ENCODE assay signal across 8 cellular contexts in genomic region chr9:129458663-129459549, GRCh38.
DNase-seq lines count a peak whose midpoint lies in the region; ATAC-seq lines count a peak whose summit lies in the region.

No MANE protein-coding gene starts in this region.

- H3K27ac Mint-ChIP-seq in activated naive CD4-positive, alpha-beta T cell treated with anti-CD3 and anti-CD28 coated beads, Interleukin-2, amount 50 U/mL, for 72 hours, result peak overlapping the region in 1 of 2 donors; percentile 96

- in situ Hi-C loops in G401 (cut with HindIII; ENCODE audit: low sequenced_read_pairs), result no loop called here

- H3K36me3 Mint-ChIP-seq in activated naive CD4-positive, alpha-beta T cell treated with anti-CD3 and anti-CD28 coated beads, Interleukin-2, amount 50 U/mL, for 72 hours, result no peaks in the 10 kb centered on the region

- DNase-seq in G401 (ENCODE audit: low spot score), result peak; percentile 64
- DNase-seq in NCI-H2171 treated with DMSO at 0.1 percent for 48 hours (lab: John Stamatoyannopoulos, UW), result peak; percentile 99
- DNase-seq in activated naive CD4-positive, alpha-beta T cell treated with anti-CD3 and anti-CD28 coated beads, Interleukin-2, amount 50 U/mL, for 72 hours (ENCODE audit: low spot score in 2 of 2), result peak; percentile 23 to 67
- DNase-seq in stimulated activated CD8-positive, alpha-beta memory T cell treated with anti-CD3 and anti-CD28 coated beads, Interleukin-4, amount 100 ng/mL, for 48 hours, result peak; percentile 58

- peak in 1 of 2 donors; percentile 13 for ATAC-seq in activated naive CD4-positive, alpha-beta T cell treated with anti-CD3 and anti-CD28 coated beads, Interleukin-2, amount 50 U/mL, for 72 hours
- ATAC-seq in HG03439 (IDR thresholded peaks at IDR 0.05; ENCODE audit: unreplicated experiment) (no peak), GM21528 (IDR thresholded peaks at IDR 0.05; ENCODE audit: low FRiP score, unreplicated experiment) (no peak), GM21786 (IDR thresholded peaks at IDR 0.05; ENCODE audit: unreplicated experiment) (no peak)

- H3K27ac ChIP-seq in layer of hippocampus (ENCODE audit: low read depth, low read length), result peak overlapping the region; percentile 87

- no peaks in the 10 kb centered on the region for H3K27me3 ChIP-seq in layer of hippocampus (ENCODE audit: control insufficient read depth, insufficient read depth, low read length)

- peaks cover 0 to 12% of the 10 kb centered on the region in 2 donors for H3K9me3 Mint-ChIP-seq in activated naive CD4-positive, alpha-beta T cell treated with anti-CD3 and anti-CD28 coated beads, Interleukin-2, amount 50 U/mL, for 72 hours

Comparison
In these comparisons a context has a peak if more than half of its experiments do, and no peak if none do; other contexts are left out.
1. DNase-seq: peak in every context shown above with its lines; median percentile 99 in NCI-H2171 treated with DMSO at 0.1 percent for 48 hours; 64 in G401; 58 in stimulated activated CD8-positive, alpha-beta memory T cell treated with anti-CD3 and anti-CD28 coated beads, Interleukin-4, amount 100 ng/mL, for 48 hours; 45 in activated naive CD4-positive, alpha-beta T cell treated with anti-CD3 and anti-CD28 coated beads, Interleukin-2, amount 50 U/mL, for 72 hours.